24 cellular contexts compared by ENCODE assay signal in genomic region chr1:162360874-162361260, GRCh38. TPM values are rescaled to one million over a fixed set of nuclear protein-coding genes. Genes with fewer than 3 reads are reported as not detected.
DNase-seq lines count a peak whose midpoint lies in the region; ATAC-seq, FAIRE-seq and TF ChIP-seq lines count a peak whose summit lies in the region.
"Had no signal": no experiment of that assay in that cellular context is flagged by ENCODE, and none has a peak within 500 bp of the region (broad histone marks: within the 10 kb centered on the region; RNA-seq: fewer than 3 reads in every experiment).

No MANE protein-coding gene starts in this region.

- intact Hi-C loops in K562 (cut with micrococcal nuclease), result no loop called here
- intact Hi-C loops in ascending aorta (cut with DNase I), result no loop called here

- H3K27me3 ChIP-seq in OCI-LY3 (ENCODE audit: low read depth, low read length) (peaks cover 91% of the 10 kb centered on the region), K562 (ENCODE audit: control insufficient read depth in 2 of 2, insufficient read depth in 2 of 2, low read length in 2 of 2) (no peaks in the 10 kb centered on the region), neuronal stem cell (ENCODE audit: control insufficient read depth in 3 of 3, insufficient read depth in 3 of 3, low read depth in 1 of 3, low read length in 3 of 3) (no peaks in the 10 kb centered on the region), ascending aorta (no peaks in the 10 kb centered on the region)
- H3K27me3 ChIP-seq: BE2C had no signal

- no peak overlapping the region for H4K91ac ChIP-seq in neuronal stem cell (ENCODE audit: low read depth, low read length, poor library complexity)

- no peak overlapping the region for H3K14ac ChIP-seq in neuronal stem cell (ENCODE audit: low read length)

- TF ChIP-seq CTCF in OCI-LY3 (IDR thresholded peaks at IDR 0.05; ENCODE audit: low read depth, low read length), result no peak
- no peak for TF ChIP-seq CTCF in K562 (IDR thresholded peaks at IDR 0.05 in 2 of 3, conservative IDR thresholded peaks at IDR 0.05 in 1 of 3; ENCODE audit: insufficient read depth in 2 of 3, low read depth in 1 of 3, low read length in 3 of 3)
- no peak for TF ChIP-seq CTCF in ascending aorta (IDR thresholded peaks at IDR 0.05)
- TF ChIP-seq CTCF in omental fat pad (IDR thresholded peaks at IDR 0.05), result no peak

- H2BK120ac ChIP-seq in neuronal stem cell (ENCODE audit: low read depth, low read length), result no peak overlapping the region

- H3K4ac ChIP-seq in neuronal stem cell (ENCODE audit: low read length), result no peak overlapping the region

- no peak overlapping the region for H3K23ac ChIP-seq in neuronal stem cell (ENCODE audit: low read depth, low read length, poor library complexity)

- DNase-seq in K562 (ENCODE audit: extremely low read depth in 1 of 4, low spot score in 3 of 4), result no peak
- peak; percentile 7 for DNase-seq in fibroblast of gingiva (ENCODE audit: low read depth)
- DNase-seq in neuronal stem cell (ENCODE audit: low spot score), result no peak
- no peak for DNase-seq in activated CD8-positive, alpha-beta memory T cell treated with anti-CD3 and anti-CD28 coated beads, Interleukin-2, amount 50 U/mL, for 4 hours
- DNase-seq in ascending aorta (ENCODE audit: low spot score in 2 of 2), result no peak
- DNase-seq in omental fat pad (ENCODE audit: low spot score), result no peak
- DNase-seq: BE2C; C1 segment of cervical spinal cord; CD4-positive, CD25-positive, alpha-beta regulatory T cell; CD8-positive, alpha-beta memory T cell; COR-L47; DMS 273 treated with DMSO at 0.1 percent for 48 hours; DMS53; DND-41; EL; IMR-90 had no signal

- no peak for TF ChIP-seq RAD21 in K562 (CRISPR knock-in tag; conservative IDR thresholded peaks at IDR 0.05 in 1 of 2, IDR thresholded peaks at IDR 0.05 in 1 of 2)

- H2AFZ ChIP-seq in OCI-LY3 (ENCODE audit: low read depth, low read length) (no peak overlapping the region), K562 (ENCODE audit: low read depth, low read length) (0 out of 2 replicates have a peak overlapping the region, but pooled peaks have one; percentile 11), neuronal stem cell (ENCODE audit: low read length) (no peak overlapping the region)

- H4K8ac ChIP-seq in neuronal stem cell (ENCODE audit: low read depth, low read length), result no peak overlapping the region

- no peak overlapping the region for H2AK5ac ChIP-seq in neuronal stem cell (ENCODE audit: low read depth, low read length)

- H3K18ac ChIP-seq in neuronal stem cell (ENCODE audit: low read length), result peak overlapping the region; percentile 8

- H3K4me3 ChIP-seq in OCI-LY3 (ENCODE audit: low read length), result no peak overlapping the region
- no peak overlapping the region for H3K4me3 ChIP-seq in K562
- H3K4me3 ChIP-seq in neuronal stem cell (ENCODE audit: low read length in 2 of 2), result no peak overlapping the region
- no peak overlapping the region for H3K4me3 ChIP-seq in ascending aorta
- H3K4me3 ChIP-seq: GM12878, HAP-1 had no signal

- no peak overlapping the region for H3K9ac ChIP-seq in OCI-LY3 (ENCODE audit: low read length)
- H3K9ac ChIP-seq in K562 (ENCODE audit: insufficient read depth in 1 of 2, low read depth in 2 of 2, low read length in 2 of 2), result peak overlapping the region in 1 of 2 experiments; percentile 19; a peak in 1 of 4 replicates
- no peak overlapping the region for H3K9ac ChIP-seq in neuronal stem cell (ENCODE audit: low read depth, low read length, poor library complexity)

- no peaks in the 10 kb centered on the region for H3K9me1 ChIP-seq in K562 (ENCODE audit: control insufficient read depth, insufficient read depth, low read length)

- CTCF ChIA-PET in K562 (lab: Yijun Ruan, JAX; ENCODE audit: low intra/inter-chr PET ratio), result no interaction called here

- H3K4me1 ChIP-seq in OCI-LY3 (ENCODE audit: low read length) (peaks cover 12% of the 10 kb centered on the region), K562 (replicated peaks in 1 of 2; ENCODE audit: control insufficient read depth in 2 of 2, insufficient read depth in 2 of 2, low read length in 2 of 2) (peaks cover 3 to 18% of the 10 kb centered on the region in 2 experiments; a peak in 2 of 5 replicates), neuronal stem cell (ENCODE audit: control insufficient read depth in 2 of 2, insufficient read depth in 1 of 2, low read depth in 1 of 2, low read length in 2 of 2) (no peaks in the 10 kb centered on the region), ascending aorta (no peaks in the 10 kb centered on the region)
- H3K4me1 ChIP-seq: BE2C, HAP-1 had no signal

- no peaks in the 10 kb centered on the region for H3K9me3 ChIP-seq in OCI-LY3 (ENCODE audit: insufficient read depth, low read length)
- no peaks in the 10 kb centered on the region for H3K9me3 ChIP-seq in K562 (replicated peaks; ENCODE audit: control insufficient read depth, insufficient read depth, low read depth, low read length)
- H3K9me3 ChIP-seq in neuronal stem cell (replicated peaks in 1 of 2; ENCODE audit: control insufficient read depth in 2 of 2, insufficient read depth in 1 of 2, low read depth in 1 of 2, low read length in 2 of 2), result no peaks in the 10 kb centered on the region
- no peaks in the 10 kb centered on the region for H3K9me3 ChIP-seq in ascending aorta
- H3K9me3 ChIP-seq: HAP-1 had no signal

- H2BK5ac ChIP-seq in neuronal stem cell (ENCODE audit: low read length), result no peak overlapping the region

- TF ChIP-seq POLR2A in K562 (conservative IDR thresholded peaks at IDR 0.05), result no peak

- no peak for ATAC-seq in K562
- no peak for ATAC-seq in omental fat pad (ENCODE audit: low FRiP score)

- BruUV-seq in K562 (replicated peaks; lab: Mats Ljungman, UMichigan), result no TSS peak

- H3K4me2 ChIP-seq in OCI-LY3 (ENCODE audit: low read length), result peak overlapping the region; percentile 57; the same call in 1 of the 2 replicates
- H3K4me2 ChIP-seq in K562 (ENCODE audit: insufficient read depth, low read length), result no peak overlapping the region
- H3K4me2 ChIP-seq in neuronal stem cell (ENCODE audit: insufficient read depth, low read length, poor library complexity, severe bottlenecking), result no peak overlapping the region

- H3K27ac ChIP-seq in OCI-LY3 (ENCODE audit: low read length) (no peak overlapping the region), K562 (ENCODE audit: extremely low read depth, low read depth, low read length) (no peak overlapping the region), neuronal stem cell (replicated peaks; ENCODE audit: low read length) (no peak overlapping the region), ascending aorta (no peak overlapping the region)
- H3K27ac ChIP-seq: HL-60 had no signal

- H3K36me3 ChIP-seq in OCI-LY3 (replicated peaks; ENCODE audit: low read depth, low read length), result no peaks in the 10 kb centered on the region
- H3K36me3 ChIP-seq in K562 (ENCODE audit: control insufficient read depth, insufficient read depth, low read length), result no peaks in the 10 kb centered on the region
- peaks cover 3 to 77% of the 10 kb centered on the region in 2 donors for H3K36me3 ChIP-seq in neuronal stem cell (replicated peaks in 1 of 2; ENCODE audit: control insufficient read depth in 2 of 2, insufficient read depth in 2 of 2, low read length in 2 of 2)
- H3K36me3 ChIP-seq in ascending aorta, result peaks cover 0 to 19% of the 10 kb centered on the region in 2 donors
- H3K36me3 ChIP-seq: BE2C, HAP-1 had no signal

- no peaks in the 10 kb centered on the region for H3K79me1 ChIP-seq in neuronal stem cell (ENCODE audit: low read depth, low read length)

- H4K20me1 ChIP-seq in OCI-LY3 (ENCODE audit: insufficient read depth, low read length) (peaks cover 42% of the 10 kb centered on the region), K562 (replicated peaks; ENCODE audit: control insufficient read depth, insufficient read depth, low read length) (no peaks in the 10 kb centered on the region)

- H3K79me2 ChIP-seq in OCI-LY3 (ENCODE audit: low read length) (no peaks in the 10 kb centered on the region), K562 (ENCODE audit: control insufficient read depth, insufficient read depth, low read length) (no peaks in the 10 kb centered on the region)

- in situ Hi-C loops in K562 (cut with MboI), result no loop called here

- no peak overlapping the region for H2BK12ac ChIP-seq in neuronal stem cell (ENCODE audit: low read length)

- H2BK15ac ChIP-seq in neuronal stem cell (ENCODE audit: low read length), result no peak overlapping the region

- FAIRE-seq in K562 (lab: Jason Lieb, UNC), result no peak
- FAIRE-seq: GM12878 had no signal

- WGBS in K562 (ENCODE audit: insufficient coverage, low coverage, missing lambda C conversion rate), result 89% methylated on average over 4 of the region's 4 CpGs
- no CpG with 5 or more reads among the region's 4 CpGs for WGBS in neuronal stem cell (ENCODE audit: extremely low coverage in 2 of 2, insufficient read length in 2 of 2, insufficient replicate concordance in 1 of 2), 2 donors

- POLR2A ChIA-PET in K562 (lab: Yijun Ruan, JAX), result no interaction called here

- no peak for TF ChIP-seq EP300 in K562 (IDR thresholded peaks at IDR 0.05; ENCODE audit: low read length)

RNA-seq across cellular contexts. Expression of gene SPATA46, which starts 15.8 kb away (rescaled TPM):
- not detected in 2 replicates for total RNA-seq in K562 (2011; cell fraction: chromatin; rRNA removed; ENCODE audit: low replicate concordance)
- total RNA-seq in K562 (2011; cell fraction: nucleolus; rRNA removed), result not detected in 2 replicates
- total RNA-seq in K562 (2011; cell fraction: nucleoplasm; rRNA removed), result not detected in 2 replicates
- total RNA-seq in K562 (2014; rRNA removed) (not detected in 2 replicates), K562 (2014; rRNA removed; fragmentation: Illumina TruSeq; extraction: Trizol) (not detected in 2 replicates), K562 (2015; rRNA removed; fragmentation: Illumina TruSeq; extraction: Trizol) (not detected in 2 replicates), K562 (2021) (not detected in 2 replicates), ascending aorta (not detected), omental fat pad (not detected)
- polyA plus RNA-seq in K562 (2011; rRNA removed) (0.04 TPM in 2 replicates), K562 (2014; fragmentation: Illumina TruSeq; extraction: Trizol) (not detected in 2 replicates), K562 (2014; fragmentation: Nextera tagmentation; extraction: Ambion mirVana) (under 1 TPM in 1 of 2 experiments, not detected in 1; 0.11 TPM), K562 (2014; rRNA removed) (not detected in 2 replicates)
- polyA plus RNA-seq in K562 (2011; cell fraction: cytosol; rRNA removed), result 0.03 TPM in 1 of 2 replicates, not detected in the other
- polyA plus RNA-seq in K562 (2011; cell fraction: nucleus; rRNA removed), result 0.14 TPM in 1 of 2 replicates, not detected in the other
- polyA plus RNA-seq in K562 (2012), result 0.15 TPM in 1 of 2 replicates, not detected in the other
- not detected in 2 replicates for polyA minus RNA-seq in K562 (2011; rRNA and poly(A)+ RNA removed)
- not detected in 2 replicates for polyA minus RNA-seq in K562 (2011; cell fraction: cytosol; rRNA and poly(A)+ RNA removed)
- polyA minus RNA-seq in K562 (2011; cell fraction: nucleus; rRNA and poly(A)+ RNA removed), result not detected in 2 replicates
- polyA plus RNA-seq in neuronal stem cell (2013, experiment 1 of 2), result not detected
- polyA plus RNA-seq in neuronal stem cell (2013, experiment 2 of 2), result not detected
- total RNA-seq: A172; CD4-positive, CD25-positive, alpha-beta regulatory T cell; CD8-positive, alpha-beta memory T cell; G401; GM12878; H4; HT1080; IMR-90 had no signal
- polyA plus RNA-seq: CD4-positive, CD25-positive, alpha-beta regulatory T cell; CD8-positive, alpha-beta memory T cell; GM12878; IMR-90 had no signal

RNA-seq across cellular contexts. Expression of gene C1orf226, which starts 20.7 kb away (rescaled TPM):
- 1.0 and 2.1 TPM in 2 replicates for total RNA-seq in K562 (2011; cell fraction: chromatin; rRNA removed; ENCODE audit: low replicate concordance)
- total RNA-seq in K562 (2011; cell fraction: nucleolus; rRNA removed), result 0.92 and 1.2 TPM in 2 replicates
- total RNA-seq in K562 (2011; cell fraction: nucleoplasm; rRNA removed), result 1.6 and 1.9 TPM in 2 replicates
- total RNA-seq in K562 (2014; rRNA removed), result 0.36 and 0.37 TPM in 2 replicates
- 0.47 and 0.64 TPM in 2 replicates for total RNA-seq in K562 (2014; rRNA removed; fragmentation: Illumina TruSeq; extraction: Trizol)
- 0.33 and 0.53 TPM in 2 replicates for total RNA-seq in K562 (2015; rRNA removed; fragmentation: Illumina TruSeq; extraction: Trizol)
- total RNA-seq in K562 (2021), result 1.4 and 1.6 TPM in 2 replicates
- polyA plus RNA-seq in K562 (2011; rRNA removed), result 0.81 and 1.4 TPM in 2 replicates
- polyA plus RNA-seq in K562 (2011; cell fraction: cytosol; rRNA removed), result 0.97 and 1.4 TPM in 2 replicates
- polyA plus RNA-seq in K562 (2011; cell fraction: nucleus; rRNA removed), result 1.9 and 2.6 TPM in 2 replicates
- 1.2 and 1.6 TPM in 2 replicates for polyA plus RNA-seq in K562 (2012)
- 1.2 and 1.3 TPM in 2 replicates for polyA plus RNA-seq in K562 (2014; fragmentation: Illumina TruSeq; extraction: Trizol)
- polyA plus RNA-seq in K562 (2014; fragmentation: Nextera tagmentation; extraction: Ambion mirVana), result under 1 TPM; 0.10 to 0.20 TPM
- 0.56 and 0.88 TPM in 2 replicates for polyA plus RNA-seq in K562 (2014; rRNA removed)
- 0.70 and 1.4 TPM in 2 replicates for polyA minus RNA-seq in K562 (2011; rRNA and poly(A)+ RNA removed)
- polyA minus RNA-seq in K562 (2011; cell fraction: cytosol; rRNA and poly(A)+ RNA removed), result 0.57 and 2.2 TPM in 2 replicates
- 0.67 and 1.4 TPM in 2 replicates for polyA minus RNA-seq in K562 (2011; cell fraction: nucleus; rRNA and poly(A)+ RNA removed)
- polyA plus RNA-seq in neuronal stem cell (2013, experiment 1 of 2), result 3.6 TPM
- 3.8 TPM for polyA plus RNA-seq in neuronal stem cell (2013, experiment 2 of 2)
- total RNA-seq in ascending aorta, result 0.85 TPM
- 10 to 100 TPM in 1 of 4 donors, 1 to 10 TPM in 3; 2.5 to 10.2 (median 3.7) TPM for total RNA-seq in omental fat pad
- total RNA-seq: GM12878 had no signal
- polyA plus RNA-seq: CD8-positive, alpha-beta memory T cell; GM12878 had no signal

RNA-seq across cellular contexts. Expression of gene SH2D1B, which starts 51.1 kb away (rescaled TPM):
- 4.8 and 6.8 TPM in 2 replicates for total RNA-seq in K562 (2011; cell fraction: chromatin; rRNA removed; ENCODE audit: low replicate concordance)
- total RNA-seq in K562 (2011; cell fraction: nucleolus; rRNA removed), result 2.2 and 2.8 TPM in 2 replicates
- total RNA-seq in K562 (2011; cell fraction: nucleoplasm; rRNA removed), result 4.0 and 5.0 TPM in 2 replicates
- total RNA-seq in K562 (2014; rRNA removed) (5.2 and 5.6 TPM in 2 replicates), K562 (2014; rRNA removed; fragmentation: Illumina TruSeq; extraction: Trizol) (9.7 and 10.8 TPM in 2 replicates), K562 (2015; rRNA removed; fragmentation: Illumina TruSeq; extraction: Trizol) (7.9 and 8.3 TPM in 2 replicates), K562 (2021) (5.4 and 6.3 TPM in 2 replicates), ascending aorta (not detected), omental fat pad (under 1 TPM; 0.12 to 0.47 (median 0.25) TPM)
- polyA plus RNA-seq in K562 (2011; rRNA removed) (4.8 and 5.7 TPM in 2 replicates), K562 (2014; fragmentation: Illumina TruSeq; extraction: Trizol) (13.4 and 14.1 TPM in 2 replicates), K562 (2014; fragmentation: Nextera tagmentation; extraction: Ambion mirVana) (10 to 100 TPM; 17.1 to 19.6 TPM), K562 (2014; rRNA removed) (7.2 and 12.3 TPM in 2 replicates)
- polyA plus RNA-seq in K562 (2011; cell fraction: cytosol; rRNA removed), result 3.3 and 5.0 TPM in 2 replicates
- polyA plus RNA-seq in K562 (2011; cell fraction: nucleus; rRNA removed), result 4.2 and 4.5 TPM in 2 replicates
- polyA plus RNA-seq in K562 (2012), result 3.6 and 9.5 TPM in 2 replicates
- 3.4 and 4.4 TPM in 2 replicates for polyA minus RNA-seq in K562 (2011; rRNA and poly(A)+ RNA removed)
- polyA minus RNA-seq in K562 (2011; cell fraction: cytosol; rRNA and poly(A)+ RNA removed), result 1.0 and 1.7 TPM in 2 replicates
- 1.3 and 2.6 TPM in 2 replicates for polyA minus RNA-seq in K562 (2011; cell fraction: nucleus; rRNA and poly(A)+ RNA removed)
- not detected for polyA plus RNA-seq in neuronal stem cell (2013, experiment 1 of 2)
- not detected for polyA plus RNA-seq in neuronal stem cell (2013, experiment 2 of 2)
- total RNA-seq: CD4-positive, CD25-positive, alpha-beta regulatory T cell; CD8-positive, alpha-beta memory T cell; G401; GM12878 had no signal
